ENCODE assay signal across 1 cellular context in genomic region chr16:84255050-84255810, GRCh38.
TF ChIP-seq lines count a peak whose summit lies in the region.

No MANE protein-coding gene starts in this region.

TF ChIP-seq in GM23338, 12 proteins besides CTCF, POLR2A, EP300 and RAD21 (continued from another document):
- TF ChIP-seq, protein P1, sequence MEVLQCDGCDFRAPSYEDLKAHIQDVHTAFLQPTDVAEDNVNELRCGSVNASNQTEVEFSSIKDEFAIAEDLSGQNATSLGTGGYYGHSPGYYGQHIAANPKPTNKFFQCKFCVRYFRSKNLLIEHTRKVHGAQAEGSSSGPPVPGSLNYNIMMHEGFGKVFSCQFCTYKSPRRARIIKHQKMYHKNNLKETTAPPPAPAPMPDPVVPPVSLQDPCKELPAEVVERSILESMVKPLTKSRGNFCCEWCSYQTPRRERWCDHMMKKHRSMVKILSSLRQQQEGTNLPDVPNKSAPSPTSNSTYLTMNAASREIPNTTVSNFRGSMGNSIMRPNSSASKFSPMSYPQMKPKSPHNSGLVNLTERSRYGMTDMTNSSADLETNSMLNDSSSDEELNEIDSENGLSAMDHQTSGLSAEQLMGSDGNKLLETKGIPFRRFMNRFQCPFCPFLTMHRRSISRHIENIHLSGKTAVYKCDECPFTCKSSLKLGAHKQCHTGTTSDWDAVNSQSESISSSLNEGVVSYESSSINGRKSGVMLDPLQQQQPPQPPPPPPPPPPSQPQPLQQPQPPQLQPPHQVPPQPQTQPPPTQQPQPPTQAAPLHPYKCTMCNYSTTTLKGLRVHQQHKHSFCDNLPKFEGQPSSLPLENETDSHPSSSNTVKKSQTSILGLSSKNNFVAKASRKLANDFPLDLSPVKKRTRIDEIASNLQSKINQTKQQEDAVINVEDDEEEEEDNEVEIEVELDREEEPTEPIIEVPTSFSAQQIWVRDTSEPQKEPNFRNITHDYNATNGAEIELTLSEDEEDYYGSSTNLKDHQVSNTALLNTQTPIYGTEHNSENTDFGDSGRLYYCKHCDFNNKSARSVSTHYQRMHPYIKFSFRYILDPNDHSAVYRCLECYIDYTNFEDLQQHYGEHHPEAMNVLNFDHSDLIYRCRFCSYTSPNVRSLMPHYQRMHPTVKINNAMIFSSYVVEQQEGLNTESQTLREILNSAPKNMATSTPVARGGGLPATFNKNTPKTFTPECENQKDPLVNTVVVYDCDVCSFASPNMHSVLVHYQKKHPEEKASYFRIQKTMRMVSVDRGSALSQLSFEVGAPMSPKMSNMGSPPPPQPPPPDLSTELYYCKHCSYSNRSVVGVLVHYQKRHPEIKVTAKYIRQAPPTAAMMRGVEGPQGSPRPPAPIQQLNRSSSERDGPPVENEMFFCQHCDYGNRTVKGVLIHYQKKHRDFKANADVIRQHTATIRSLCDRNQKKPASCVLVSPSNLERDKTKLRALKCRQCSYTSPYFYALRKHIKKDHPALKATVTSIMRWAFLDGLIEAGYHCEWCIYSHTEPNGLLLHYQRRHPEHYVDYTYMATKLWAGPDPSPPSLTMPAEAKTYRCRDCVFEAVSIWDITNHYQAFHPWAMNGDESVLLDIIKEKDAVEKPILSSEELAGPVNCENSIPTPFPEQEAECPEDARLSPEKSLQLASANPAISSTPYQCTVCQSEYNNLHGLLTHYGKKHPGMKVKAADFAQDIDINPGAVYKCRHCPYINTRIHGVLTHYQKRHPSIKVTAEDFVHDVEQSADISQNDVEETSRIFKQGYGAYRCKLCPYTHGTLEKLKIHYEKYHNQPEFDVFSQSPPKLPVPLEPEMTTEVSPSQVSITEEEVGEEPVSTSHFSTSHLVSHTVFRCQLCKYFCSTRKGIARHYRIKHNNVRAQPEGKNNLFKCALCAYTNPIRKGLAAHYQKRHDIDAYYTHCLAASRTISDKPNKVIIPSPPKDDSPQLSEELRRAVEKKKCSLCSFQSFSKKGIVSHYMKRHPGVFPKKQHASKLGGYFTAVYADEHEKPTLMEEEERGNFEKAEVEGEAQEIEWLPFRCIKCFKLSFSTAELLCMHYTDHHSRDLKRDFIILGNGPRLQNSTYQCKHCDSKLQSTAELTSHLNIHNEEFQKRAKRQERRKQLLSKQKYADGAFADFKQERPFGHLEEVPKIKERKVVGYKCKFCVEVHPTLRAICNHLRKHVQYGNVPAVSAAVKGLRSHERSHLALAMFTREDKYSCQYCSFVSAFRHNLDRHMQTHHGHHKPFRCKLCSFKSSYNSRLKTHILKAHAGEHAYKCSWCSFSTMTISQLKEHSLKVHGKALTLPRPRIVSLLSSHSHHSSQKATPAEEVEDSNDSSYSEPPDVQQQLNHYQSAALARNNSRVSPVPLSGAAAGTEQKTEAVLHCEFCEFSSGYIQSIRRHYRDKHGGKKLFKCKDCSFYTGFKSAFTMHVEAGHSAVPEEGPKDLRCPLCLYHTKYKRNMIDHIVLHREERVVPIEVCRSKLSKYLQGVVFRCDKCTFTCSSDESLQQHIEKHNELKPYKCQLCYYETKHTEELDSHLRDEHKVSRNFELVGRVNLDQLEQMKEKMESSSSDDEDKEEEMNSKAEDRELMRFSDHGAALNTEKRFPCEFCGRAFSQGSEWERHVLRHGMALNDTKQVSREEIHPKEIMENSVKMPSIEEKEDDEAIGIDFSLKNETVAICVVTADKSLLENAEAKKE (CRISPR knock-in tag; IDR thresholded peaks at IDR 0.05) = no peak
- no peak for TF ChIP-seq EZH2phosphoT487 (IDR thresholded peaks at IDR 0.05; ENCODE audit: unreplicated experiment)
